1 cellular context compared by ENCODE assay signal in the genomic region with DNA sequence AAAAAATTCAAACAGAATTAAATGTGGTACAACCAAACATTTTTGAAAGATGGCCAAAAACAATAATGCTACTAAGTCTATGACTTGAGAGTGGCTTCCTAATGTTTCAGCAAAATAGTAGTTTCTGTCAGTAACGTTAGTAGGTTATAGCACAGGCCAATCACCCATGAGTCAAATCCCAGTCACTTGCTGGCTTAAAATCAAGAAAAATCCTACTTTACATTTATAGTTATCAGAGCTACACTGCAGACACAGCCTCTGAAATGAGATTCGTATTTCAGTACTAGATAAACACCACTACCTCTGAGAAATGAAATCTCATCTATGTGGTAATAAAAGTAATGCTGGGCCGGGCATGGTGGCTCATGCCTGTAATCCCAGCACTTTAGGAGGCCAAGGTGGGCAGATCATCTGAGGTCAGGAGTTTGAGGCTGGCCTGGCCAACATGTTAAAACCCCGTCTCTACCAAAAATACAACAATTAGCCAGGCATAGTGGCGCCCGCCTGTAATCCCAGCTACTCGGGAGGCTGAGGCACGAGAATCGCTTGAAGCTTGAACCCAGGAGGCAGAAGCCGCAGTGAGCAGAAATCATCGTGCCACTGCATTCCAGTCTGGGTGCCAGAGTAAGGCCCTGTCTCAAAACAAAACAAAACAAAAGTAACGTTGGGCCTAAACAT.
TF ChIP-seq lines count a peak whose summit lies in the region.

No MANE protein-coding gene starts in this region.

TF ChIP-seq in endothelial cell of umbilical vein, 7 proteins besides CTCF, POLR2A, EP300 and RAD21:
- TF ChIP-seq, protein P1, sequence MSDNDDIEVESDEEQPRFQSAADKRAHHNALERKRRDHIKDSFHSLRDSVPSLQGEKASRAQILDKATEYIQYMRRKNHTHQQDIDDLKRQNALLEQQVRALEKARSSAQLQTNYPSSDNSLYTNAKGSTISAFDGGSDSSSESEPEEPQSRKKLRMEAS (IDR thresholded peaks at IDR 0.05; ENCODE audit: insufficient read depth, insufficient read length) = no peak
- TF ChIP-seq EZH2 (IDR thresholded peaks at IDR 0.05; ENCODE audit: borderline replicate concordance, low read depth, low read length, severe bottlenecking) (no peak), JUN (IDR thresholded peaks at IDR 0.05; ENCODE audit: borderline replicate concordance, insufficient read depth, insufficient read length, low read depth) (no peak), FOS (IDR thresholded peaks at IDR 0.05; ENCODE audit: borderline replicate concordance, insufficient read depth, low read length) (peak; percentile 78), POLR2AphosphoS5 (IDR thresholded peaks at IDR 0.05; ENCODE audit: insufficient read depth, low read depth, low read length) (no peak), GATA2 (IDR thresholded peaks at IDR 0.05; ENCODE audit: insufficient read depth, insufficient read length, low read depth, low read length) (no peak)
